1 cellular context compared by ENCODE assay signal in the genomic region with DNA sequence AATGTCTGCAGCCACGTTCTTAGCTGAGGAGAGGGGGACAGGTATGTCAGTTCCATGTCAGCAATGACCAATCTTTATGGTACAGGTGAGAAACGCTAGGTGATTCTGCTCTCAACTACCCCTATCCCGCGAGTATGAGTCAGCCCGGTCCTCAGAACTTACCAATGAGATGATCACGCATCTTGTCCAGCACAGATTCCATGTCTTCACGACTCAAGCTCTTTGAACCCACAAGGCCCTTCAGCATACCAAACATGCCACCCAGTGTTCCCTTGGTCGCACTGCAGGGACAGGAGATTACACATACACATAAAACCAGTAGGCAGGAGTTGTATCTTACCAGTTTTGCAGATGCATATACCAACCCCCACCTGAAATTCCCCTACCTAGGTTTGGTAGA.
A peak's percentile ranks its signal among the peaks of the same experiment; 100 is the strongest.
TF ChIP-seq lines count a peak whose summit lies in the region.

No MANE protein-coding gene starts in this region.

TF ChIP-seq in GM12878, 131 proteins besides CTCF, POLR2A, EP300 and RAD21:
- 0 out of 2 replicates have a peak, but pooled peaks have one; percentile 34 for TF ChIP-seq POLR2AphosphoS5 (IDR thresholded peaks at IDR 0.05; ENCODE audit: low read length)
- TF ChIP-seq NFIC (IDR thresholded peaks at IDR 0.05; ENCODE audit: low read depth, low read length): no peak
TF ChIP-seq in GM12878: peak in this region for 1.
